Comparison of ENCODE assay signal across 22 cellular contexts in the genomic region with DNA sequence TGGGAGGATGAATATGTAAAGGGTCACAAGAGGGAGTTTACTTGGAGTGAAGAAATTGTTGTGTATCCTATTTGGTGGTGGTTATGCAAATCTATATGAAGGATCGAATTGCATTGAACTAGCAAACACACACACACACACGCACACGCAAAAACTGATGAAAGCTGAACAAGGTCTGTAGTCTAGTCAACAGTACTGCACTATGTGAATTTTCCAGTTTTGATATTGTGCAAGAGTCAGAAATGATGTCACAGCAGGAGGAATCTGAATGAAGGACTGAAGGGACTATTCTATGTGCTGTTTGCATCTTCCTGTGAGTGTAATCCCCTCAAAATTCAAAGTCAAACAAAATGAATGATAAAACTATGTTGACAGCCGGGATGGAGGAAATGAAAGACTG.
DNase-seq lines count a peak whose midpoint lies in the region; ATAC-seq lines count a peak whose summit lies in the region.
"Had no signal": no experiment of that assay in that cellular context is flagged by ENCODE, and none has a peak within 500 bp of the region (broad histone marks: within the 10 kb centered on the region; RNA-seq: fewer than 3 reads in every experiment).

No MANE protein-coding gene starts in this region.

- ATAC-seq in activated CD4-positive, CD25-positive, alpha-beta regulatory T cell treated with anti-CD3 and anti-CD28 coated beads, Interleukin-2, amount 50 U/mL, for 24 hours, result no peak
- ATAC-seq: lower lobe of right lung; pancreas; stimulated activated naive CD8-positive, alpha-beta T cell treated with anti-CD3 and anti-CD28 coated beads, Interleukin-15, amount 100 ng/mL, for 72 hours; upper lobe of right lung had no signal

- DNase-seq in AG08395 (ENCODE audit: low spot score), result peak; percentile 41
- DNase-seq in HuH-7 (ENCODE audit: low spot score), result peak; percentile 40
- peak; percentile 32 for DNase-seq in amniotic epithelial cell (ENCODE audit: low read depth)
- peak; percentile 43 for DNase-seq in fibroblast of the conjunctiva (ENCODE audit: low read depth)
- DNase-seq in superior temporal gyrus (ENCODE audit: extremely low spot score), result no peak
- DNase-seq in NCI-H187 (lab: John Stamatoyannopoulos, UW), result no peak
- no peak for DNase-seq in KG1 (lab: John Stamatoyannopoulos, UW)
- DNase-seq: activated CD4-positive, alpha-beta T cell treated with anti-CD3 and anti-CD28 coated beads, Interleukin-2, amount 50 U/mL, for 1 hour; activated naive CD4-positive, alpha-beta T cell treated with anti-CD3 and anti-CD28 coated beads for 36 hours; activated T-cell treated with anti-CD3 and anti-CD28 coated beads for 4 hours; CD4-positive, alpha-beta T cell; head of caudate nucleus; immature natural killer cell; lower lobe of right lung; NCI-H1694; NCI-H345; NK-92 treated with Interleukin-12 subunit alpha and Interleukin-12 subunit beta, amount 100 ng/mL, for 24 hours; pancreas; stimulated activated naive CD8-positive, alpha-beta T cell treated with anti-CD3 and anti-CD28 coated beads, Interleukin-15, amount 100 ng/mL, for 72 hours; SW 1271; upper lobe of right lung had no signal

Comparison
In these comparisons a context has a peak if more than half of its experiments do, and no peak if none do; other contexts are left out.
1. DNase-seq: peak in AG08395 (single experiment), HuH-7 (single experiment), amniotic epithelial cell (single experiment) and fibroblast of the conjunctiva (single experiment); none in superior temporal gyrus (single experiment), NCI-H187 (0 of 2) and KG1 (single experiment).